Comparison of ENCODE assay signal across 9 cellular contexts in genomic region chr12:57609781-57610552, GRCh38. TPM values are rescaled to one million over a fixed set of nuclear protein-coding genes. Genes with fewer than 3 reads are reported as not detected.
DNase-seq lines count a peak whose midpoint lies in the region; ATAC-seq, FAIRE-seq and TF ChIP-seq lines count a peak whose summit lies in the region.
"Had no signal": no experiment of that assay in that cellular context is flagged by ENCODE, and none has a peak within 500 bp of the region (broad histone marks: within the 10 kb centered on the region; RNA-seq: fewer than 3 reads in every experiment).

No MANE protein-coding gene starts in this region.

- peaks cover 3 to 14% of the 10 kb centered on the region in 2 donors for H3K27me3 Mint-ChIP-seq in CD4-positive, alpha-beta memory T cell
- peaks cover 30% of the 10 kb centered on the region for H3K27me3 Mint-ChIP-seq in activated CD8-positive, alpha-beta T cell treated with anti-CD3 and anti-CD28 coated beads, Interleukin-2, amount 10 ng/mL, durations not matched to agents 7 days and 5 days (ENCODE audit: low read depth)

- H3K9me3 Mint-ChIP-seq in CD4-positive, alpha-beta memory T cell = no peaks in the 10 kb centered on the region
- H3K9me3 Mint-ChIP-seq in activated CD8-positive, alpha-beta T cell treated with anti-CD3 and anti-CD28 coated beads, Interleukin-2, amount 10 ng/mL, durations not matched to agents 7 days and 5 days (ENCODE audit: insufficient read depth) = no peaks in the 10 kb centered on the region

- H2AFZ ChIP-seq in parathyroid adenoma = peak overlapping the region; percentile 34

- no peak overlapping the region for H3K27ac ChIP-seq in CD4-positive, alpha-beta memory T cell (ENCODE audit: low read depth, low read length)
- H3K27ac ChIP-seq in parathyroid adenoma = peak overlapping the region; percentile 17

- no peak overlapping the region for H3K4me3 ChIP-seq in CD4-positive, alpha-beta memory T cell (ENCODE audit: low read length in 2 of 2)
- peak overlapping the region; percentile 65 for H3K4me3 ChIP-seq in parathyroid adenoma (ENCODE audit: low read depth, low read length)

- no peak for TF ChIP-seq POLR2A in GM12891 (IDR thresholded peaks at IDR 0.05; ENCODE audit: low read depth, low read length)

- in situ Hi-C loops in ACHN (cut with HindIII; ENCODE audit: low pct_ligation_motif_present, low pct_unique_long_range_greater_than_20kb, low sequenced_read_pairs) = no loop called here

- H3K9ac ChIP-seq in parathyroid adenoma = no peak overlapping the region

- CTCF ChIA-PET in CD4-positive, alpha-beta memory T cell (lab: Charles Lee; ENCODE audit: partially characterized antibody) = interaction anchor here (1.0 to 1.2 kb wide), 2 partner anchors 10 to 26 kb away, joined by 3 read pairs; no protein-coding TSS in a partner anchor
- CTCF ChIA-PET in activated CD8-positive, alpha-beta T cell treated with anti-CD3 and anti-CD28 coated beads, Interleukin-2, amount 10 ng/mL, durations not matched to agents 7 days and 5 days (lab: Charles Lee) = interaction anchor here (1.0 to 1.7 kb wide), 3 partner anchors 13 to 27 kb away, joined by 3 to 5 read pairs (median 4); no protein-coding TSS in a partner anchor

- peaks cover 11 to 29% (median 19%) of the 10 kb centered on the region in 4 donors for H3K4me1 Mint-ChIP-seq in CD4-positive, alpha-beta memory T cell
- peaks cover 19% of the 10 kb centered on the region for H3K4me1 Mint-ChIP-seq in activated CD8-positive, alpha-beta T cell treated with anti-CD3 and anti-CD28 coated beads, Interleukin-2, amount 10 ng/mL, durations not matched to agents 7 days and 5 days (ENCODE audit: low read depth)

- H3K27ac Mint-ChIP-seq in CD4-positive, alpha-beta memory T cell = peak overlapping the region in 4 of 7 donors; percentile 15 to 77 (median 46)
- no peak overlapping the region for H3K27ac Mint-ChIP-seq in activated CD8-positive, alpha-beta T cell treated with anti-CD3 and anti-CD28 coated beads, Interleukin-2, amount 10 ng/mL, durations not matched to agents 7 days and 5 days

- H3K36me3 ChIP-seq in CD4-positive, alpha-beta memory T cell (ENCODE audit: insufficient read depth, low read length) = no peaks in the 10 kb centered on the region
- no peaks in the 10 kb centered on the region for H3K36me3 ChIP-seq in parathyroid adenoma (ENCODE audit: control insufficient read depth, insufficient read depth, low read length)

- FAIRE-seq in GM12891 (lab: Jason Lieb, UNC) = no peak

- no peak overlapping the region for H3K4me2 ChIP-seq in parathyroid adenoma (ENCODE audit: low read length)

- POLR2A ChIA-PET in CD4-positive, alpha-beta memory T cell (lab: Charles Lee; ENCODE audit: partially characterized antibody) = no interaction called here
- POLR2A ChIA-PET in activated CD8-positive, alpha-beta T cell treated with anti-CD3 and anti-CD28 coated beads, Interleukin-2, amount 10 ng/mL, durations not matched to agents 7 days and 5 days (lab: Charles Lee) = interaction anchor here (1.0 kb wide), 1 partner anchor 10 kb away, joined by 4 read pairs; no protein-coding TSS in a partner anchor

- intact Hi-C loops in CD4-positive, alpha-beta memory T cell (cut with micrococcal nuclease) = loop anchor here (2.0 to 5.0 kb wide), 2 partner anchors 19 to 88 kb away; partner anchors contain the start of genes DDIT3, MBD6 and PIP4K2C
- intact Hi-C loops in left cardiac atrium (cut with DNase I) = no loop called here

- H3K4me3 Mint-ChIP-seq in CD4-positive, alpha-beta memory T cell = peak overlapping the region in 7 of 8 donors; percentile 63 to 89 (median 77)
- H3K4me3 Mint-ChIP-seq in activated CD8-positive, alpha-beta T cell treated with anti-CD3 and anti-CD28 coated beads, Interleukin-2, amount 10 ng/mL, durations not matched to agents 7 days and 5 days = peak overlapping the region; percentile 51

- TF ChIP-seq CTCF in parathyroid adenoma (IDR thresholded peaks at IDR 0.05) = no peak

- no peaks in the 10 kb centered on the region for H3K9me3 ChIP-seq in CD4-positive, alpha-beta memory T cell (ENCODE audit: control insufficient read depth in 1 of 2, low read length in 2 of 2)
- no peaks in the 10 kb centered on the region for H3K9me3 ChIP-seq in parathyroid adenoma (ENCODE audit: control insufficient read depth, low read length)

- H3K4me1 ChIP-seq in CD4-positive, alpha-beta memory T cell (ENCODE audit: insufficient read depth, low read length) = peaks cover 20% of the 10 kb centered on the region
- H3K4me1 ChIP-seq in parathyroid adenoma = peaks cover 3% of the 10 kb centered on the region

- H3K27me3 ChIP-seq in CD4-positive, alpha-beta memory T cell (ENCODE audit: insufficient read depth, low read length) = peaks cover 10% of the 10 kb centered on the region
- no peaks in the 10 kb centered on the region for H3K27me3 ChIP-seq in parathyroid adenoma (ENCODE audit: control insufficient read depth, insufficient read depth, low read length)

- ATAC-seq in activated CD8-positive, alpha-beta T cell treated with anti-CD3 and anti-CD28 coated beads, Interleukin-2, amount 10 ng/mL, durations not matched to agents 7 days and 5 days = no peak
- ATAC-seq in left cardiac atrium (peak; percentile 4 to 15), GM21381 (IDR thresholded peaks at IDR 0.05; ENCODE audit: unreplicated experiment) (no peak)

- DNase-seq in CD4-positive, alpha-beta memory T cell = no peak
- DNase-seq in activated CD8-positive, alpha-beta T cell treated with anti-CD3 and anti-CD28 coated beads, Interleukin-2, amount 10 ng/mL, durations not matched to agents 7 days and 5 days = no peak
- DNase-seq in left cardiac atrium (no peak), GM12891 (ENCODE audit: insufficient read length, low spot score) (no peak), ACHN (no peak)
- no peak for DNase-seq in stimulated activated naive CD4-positive, alpha-beta T cell (lab: John Stamatoyannopoulos, UW)
- DNase-seq: activated gamma-delta T cell treated with Interleukin-2 at 50 U/mL for 16 hours had no signal

- peaks cover 0 to 11% of the 10 kb centered on the region in 2 donors for H3K36me3 Mint-ChIP-seq in CD4-positive, alpha-beta memory T cell
- no peaks in the 10 kb centered on the region for H3K36me3 Mint-ChIP-seq in activated CD8-positive, alpha-beta T cell treated with anti-CD3 and anti-CD28 coated beads, Interleukin-2, amount 10 ng/mL, durations not matched to agents 7 days and 5 days (ENCODE audit: low read depth)

- H3K79me2 ChIP-seq in parathyroid adenoma = no peaks in the 10 kb centered on the region

TF ChIP-seq in GM12891, 5 proteins besides CTCF, POLR2A, EP300 and RAD21:
- TF ChIP-seq POLR2AphosphoS5 (IDR thresholded peaks at IDR 0.05; ENCODE audit: low read depth, low read length) (no peak), POU2F2 (IDR thresholded peaks at IDR 0.05; ENCODE audit: low read depth, low read length) (no peak), SPI1 (IDR thresholded peaks at IDR 0.05; ENCODE audit: low read depth, low read length) (no peak), TAF1 (IDR thresholded peaks at IDR 0.05; ENCODE audit: low read depth, low read length) (no peak), PAX5 (IDR thresholded peaks at IDR 0.05; ENCODE audit: insufficient read depth, low read length, severe bottlenecking) (no peak)

RNA-seq across cellular contexts. Expression of gene ARHGEF25, which starts 1.3 kb away (rescaled TPM):
- under 1 TPM; 0.47 to 0.67 TPM for total RNA-seq in CD4-positive, alpha-beta memory T cell
- not detected for polyA plus RNA-seq in CD4-positive, alpha-beta memory T cell
- total RNA-seq in activated CD8-positive, alpha-beta T cell treated with anti-CD3 and anti-CD28 coated beads, Interleukin-2, amount 10 ng/mL, durations not matched to agents 7 days and 5 days = under 1 TPM; 0.37 TPM
- total RNA-seq in left cardiac atrium = 10 to 100 TPM; 13.7 to 17.3 TPM
- polyA plus RNA-seq in GM12891 (2012; ENCODE audit: low read depth, missing spikeins) = 3.0 TPM

RNA-seq across cellular contexts. Expression of gene DTX3, which starts 5.3 kb away (rescaled TPM):
- 10 to 100 TPM; 33.8 to 37.1 TPM for total RNA-seq in CD4-positive, alpha-beta memory T cell
- polyA plus RNA-seq in CD4-positive, alpha-beta memory T cell = 1 to 10 TPM; 4.2 to 6.2 TPM
- total RNA-seq in activated CD8-positive, alpha-beta T cell treated with anti-CD3 and anti-CD28 coated beads, Interleukin-2, amount 10 ng/mL, durations not matched to agents 7 days and 5 days = 10 to 100 TPM; 15.4 to 17.8 TPM
- 10 to 100 TPM; 24.5 to 25.3 TPM for total RNA-seq in left cardiac atrium
- 27.6 TPM for polyA plus RNA-seq in GM12891 (2012; ENCODE audit: low read depth, missing spikeins)

RNA-seq across cellular contexts. Expression of gene PIP4K2C, which starts 19.0 kb away (rescaled TPM):
- total RNA-seq in CD4-positive, alpha-beta memory T cell = 10 to 100 TPM; 32.4 to 36.0 TPM
- polyA plus RNA-seq in CD4-positive, alpha-beta memory T cell = 10 to 100 TPM; 30.4 to 45.0 TPM
- 10 to 100 TPM; 16.8 to 17.9 TPM for total RNA-seq in activated CD8-positive, alpha-beta T cell treated with anti-CD3 and anti-CD28 coated beads, Interleukin-2, amount 10 ng/mL, durations not matched to agents 7 days and 5 days
- total RNA-seq in left cardiac atrium = 10 to 100 TPM; 15.3 to 16.1 TPM
- polyA plus RNA-seq in GM12891 (2012; ENCODE audit: low read depth, missing spikeins) = 12.1 TPM

RNA-seq across cellular contexts. Expression of gene B4GALNT1, which starts 23.0 kb away (rescaled TPM):
- total RNA-seq in CD4-positive, alpha-beta memory T cell = not detected
- polyA plus RNA-seq in CD4-positive, alpha-beta memory T cell = not detected
- total RNA-seq in activated CD8-positive, alpha-beta T cell treated with anti-CD3 and anti-CD28 coated beads, Interleukin-2, amount 10 ng/mL, durations not matched to agents 7 days and 5 days = under 1 TPM; 0.84 to 0.99 TPM
- 1 to 10 TPM; 2.4 to 3.3 TPM for total RNA-seq in left cardiac atrium
- polyA plus RNA-seq in GM12891 (2012; ENCODE audit: low read depth, missing spikeins) = 0.10 TPM

Comparison
In these comparisons a context has a peak if more than half of its experiments do, and no peak if none do; other contexts are left out.
1. ATAC-seq: peak in left cardiac atrium (2 of 2); none in activated CD8-positive, alpha-beta T cell treated with anti-CD3 and anti-CD28 coated beads, Interleukin-2, amount 10 ng/mL, durations not matched to agents 7 days and 5 days (single experiment) and GM21381 (single experiment).
2. RNA of gene ARHGEF25, which starts 1.3 kb away (total RNA-seq): 13.7 to 17.3 TPM in left cardiac atrium; 0.47 to 0.67 TPM in CD4-positive, alpha-beta memory T cell and 0.37 TPM in activated CD8-positive, alpha-beta T cell treated with anti-CD3 and anti-CD28 coated beads, Interleukin-2, amount 10 ng/mL, durations not matched to agents 7 days and 5 days; every median in the first group is over 4 times any median in the second.